18 cellular contexts compared by ENCODE assay signal in the genomic region with DNA sequence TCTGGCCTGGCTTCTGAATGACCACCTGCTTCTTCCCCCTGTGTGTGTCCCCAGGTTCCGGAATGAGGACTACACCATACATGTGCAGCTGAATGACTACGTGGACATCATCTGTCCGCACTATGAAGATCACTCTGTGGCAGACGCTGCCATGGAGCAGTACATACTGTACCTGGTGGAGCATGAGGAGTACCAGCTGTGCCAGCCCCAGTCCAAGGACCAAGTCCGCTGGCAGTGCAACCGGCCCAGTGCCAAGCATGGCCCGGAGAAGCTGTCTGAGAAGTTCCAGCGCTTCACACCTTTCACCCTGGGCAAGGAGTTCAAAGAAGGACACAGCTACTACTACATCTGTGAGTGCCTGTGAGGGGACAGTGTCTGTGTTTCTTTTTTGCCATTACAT. TPM values are rescaled to one million over a fixed set of nuclear protein-coding genes. Genes with fewer than 3 reads are reported as not detected.
A peak's percentile ranks its signal among the peaks of the same experiment; 100 is the strongest.
DNase-seq lines count a peak whose midpoint lies in the region; ATAC-seq and TF ChIP-seq lines count a peak whose summit lies in the region.
"Had no signal": no experiment of that assay in that cellular context is flagged by ENCODE, and none has a peak within 500 bp of the region (broad histone marks: within the 10 kb centered on the region; RNA-seq: fewer than 3 reads in every experiment).

No MANE protein-coding gene starts in this region.

- H3K4me3 ChIP-seq in cardiac muscle cell (no peak overlapping the region), muscle layer of duodenum (ENCODE audit: low read depth in 1 of 2, low read length in 2 of 2) (peak overlapping the region in 1 of 2 donors; percentile 84), transverse colon (peak overlapping the region in 1 of 4 donors; percentile 1)

- peak; percentile 61 for TF ChIP-seq EP300 in transverse colon (IDR thresholded peaks at IDR 0.05; ENCODE audit: low read depth)

- H3K27me3 ChIP-seq in cardiac muscle cell (peaks cover 4% of the 10 kb centered on the region), muscle layer of duodenum (ENCODE audit: low read depth, low read length) (peaks cover 9% of the 10 kb centered on the region), transverse colon (no peaks in the 10 kb centered on the region)

- in situ Hi-C loops in transverse colon (cut with MboI; ENCODE audit: low pct_ligation_motif_present in 1 of 4, low pct_unique_long_range_greater_than_20kb in 1 of 4, low sequenced_read_pairs in 3 of 4): no loop called here

- no peaks in the 10 kb centered on the region for H3K9me3 Mint-ChIP-seq in activated T-helper 17 cell treated with anti-CD3 and anti-CD28 coated beads, Interleukin-2, amount 50 U/mL, for 72 hours
- H3K9me3 Mint-ChIP-seq: activated T-helper 1 cell treated with anti-CD3 and anti-CD28 coated beads, Interleukin-12 subunit alpha, Interleukin-12 subunit beta, Interleukin-2, Interleukin-4 antibody, amounts not matched to agents 30 ng/mL and 10 ng/mL and 1 ng/mL, durations not matched to agents 14 hours and 24 hours and 36 hours; CD4-positive, alpha-beta memory T cell; HFFc6; T-helper 1 cell treated with Interleukin-12 subunit alpha and Interleukin-12 subunit beta and Interleukin-4 antibody, amounts not matched to agents 30 μg/mL and 1 μg/mL, for 36 hours had no signal

- H3K27me3 Mint-ChIP-seq in activated T-helper 17 cell treated with anti-CD3 and anti-CD28 coated beads, Interleukin-2, amount 50 U/mL, for 72 hours: peaks cover 15% of the 10 kb centered on the region

- no peak for DNase-seq in cardiac muscle cell (ENCODE audit: low read depth in 1 of 2, low spot score in 1 of 2)
- DNase-seq in transverse colon: no peak
- DNase-seq in GM10266 (ENCODE audit: extremely low spot score): no peak
- no peak for DNase-seq in GDM1 (lab: John Stamatoyannopoulos, UW)
- DNase-seq in activated CD8-positive, alpha-beta memory T cell treated with anti-CD3 and anti-CD28 coated beads, Interleukin-2, amount 50 U/mL, for 48 hours: no peak
- DNase-seq: activated CD4-positive, alpha-beta T cell treated with anti-CD3 and anti-CD28 coated beads for 36 hours; CD4-positive, alpha-beta memory T cell; GF-D8; HFFc6; hypothalamus; mesendoderm; MM.1S; stimulated activated CD4-positive, alpha-beta T cell treated with anti-CD3 and anti-CD28 coated beads, Interleukin-4, amount 100 ng/mL, for 24 hours; stimulated activated naive CD4-positive, alpha-beta T cell treated with Interleukin-2 at 50 U/mL for 16 hours had no signal

- H3K9me3 ChIP-seq in cardiac muscle cell (ENCODE audit: low read depth) (no peaks in the 10 kb centered on the region), muscle layer of duodenum (ENCODE audit: control insufficient read depth in 1 of 2, low read length in 2 of 2) (no peaks in the 10 kb centered on the region), transverse colon (no peaks in the 10 kb centered on the region)

- H3K36me3 Mint-ChIP-seq in activated T-helper 17 cell treated with anti-CD3 and anti-CD28 coated beads, Interleukin-2, amount 50 U/mL, for 72 hours (ENCODE audit: low read depth): peaks cover 15% of the 10 kb centered on the region

- TF ChIP-seq CTCF in cardiac muscle cell (IDR thresholded peaks at IDR 0.05; ENCODE audit: low read depth, low read length): no peak
- no peak for TF ChIP-seq CTCF in transverse colon (IDR thresholded peaks at IDR 0.05)
- no peak for TF ChIP-seq CTCF in GM10266 (IDR thresholded peaks at IDR 0.05; ENCODE audit: control insufficient read depth, insufficient read depth, low read depth, missing control alignments)

- TF ChIP-seq POLR2A in transverse colon (IDR thresholded peaks at IDR 0.05): peak; percentile 28

- peak overlapping the region; percentile 66 for H3K27ac Mint-ChIP-seq in activated T-helper 17 cell treated with anti-CD3 and anti-CD28 coated beads, Interleukin-2, amount 50 U/mL, for 72 hours
- H3K27ac Mint-ChIP-seq: activated CD4-positive, alpha-beta T cell treated with anti-CD3 and anti-CD28 coated beads for 36 hours; activated T-helper 1 cell treated with anti-CD3 and anti-CD28 coated beads, Interleukin-12 subunit alpha, Interleukin-12 subunit beta, Interleukin-2, Interleukin-4 antibody, amounts not matched to agents 30 ng/mL and 10 ng/mL and 1 ng/mL, durations not matched to agents 14 hours and 24 hours and 36 hours; HFFc6; T-helper 1 cell treated with Interleukin-12 subunit alpha and Interleukin-12 subunit beta and Interleukin-4 antibody, amounts not matched to agents 30 μg/mL and 1 μg/mL, for 36 hours had no signal

- intact Hi-C loops in transverse colon (cut with DNase I; ENCODE audit: low total_unique reads): no loop called here

- H3K27ac ChIP-seq in cardiac muscle cell (peak overlapping the region; percentile 98), muscle layer of duodenum (ENCODE audit: low read length) (peak overlapping the region; percentile 95), transverse colon (peak overlapping the region; percentile 28 to 100 (median 94))

- 72% methylated on average over 8 of the region's 8 CpGs; no CpG with 5 or more reads in 1 of the 2 donors for WGBS in transverse colon (ENCODE audit: low coverage in 1 of 2), 2 donors

- no peak for ATAC-seq in activated T-helper 17 cell treated with anti-CD3 and anti-CD28 coated beads, Interleukin-2, amount 50 U/mL, for 72 hours (replicated peaks)
- ATAC-seq: activated CD4-positive, alpha-beta T cell treated with anti-CD3 and anti-CD28 coated beads for 36 hours had no signal

- H3K36me3 ChIP-seq in cardiac muscle cell (peaks cover 28% of the 10 kb centered on the region), muscle layer of duodenum (ENCODE audit: control insufficient read depth in 1 of 2, insufficient read depth in 2 of 2, low read length in 2 of 2) (peaks cover 17 to 22% of the 10 kb centered on the region in 2 donors), transverse colon (peaks cover 0 to 23% (median 6%) of the 10 kb centered on the region in 4 donors)

- H3K4me1 ChIP-seq in cardiac muscle cell (ENCODE audit: low read depth) (peaks cover 32% of the 10 kb centered on the region), muscle layer of duodenum (ENCODE audit: control insufficient read depth in 1 of 2, insufficient read depth in 2 of 2, low read length in 2 of 2) (peaks cover 11 to 45% of the 10 kb centered on the region in 2 donors), transverse colon (peaks cover 8 to 83% (median 60%) of the 10 kb centered on the region in 4 donors)

- no peak overlapping the region for H3K4me3 Mint-ChIP-seq in activated T-helper 17 cell treated with anti-CD3 and anti-CD28 coated beads, Interleukin-2, amount 50 U/mL, for 72 hours
- H3K4me3 Mint-ChIP-seq: activated CD4-positive, alpha-beta T cell treated with anti-CD3 and anti-CD28 coated beads for 36 hours; activated T-helper 1 cell treated with anti-CD3 and anti-CD28 coated beads, Interleukin-12 subunit alpha, Interleukin-12 subunit beta, Interleukin-2, Interleukin-4 antibody, amounts not matched to agents 30 ng/mL and 10 ng/mL and 1 ng/mL, durations not matched to agents 14 hours and 24 hours and 36 hours; HFFc6; T-helper 1 cell treated with Interleukin-12 subunit alpha and Interleukin-12 subunit beta and Interleukin-4 antibody, amounts not matched to agents 30 μg/mL and 1 μg/mL, for 36 hours had no signal

- H3K4me1 Mint-ChIP-seq in activated T-helper 17 cell treated with anti-CD3 and anti-CD28 coated beads, Interleukin-2, amount 50 U/mL, for 72 hours: peaks cover 30% of the 10 kb centered on the region

RNA-seq across cellular contexts. Expression of a gene that starts 3.6 kb away (rescaled TPM):
- under 1 TPM in 1 of 2 donors, not detected in 1; 0.48 TPM for total RNA-seq in activated T-helper 17 cell treated with anti-CD3 and anti-CD28 coated beads, Interleukin-2, amount 50 U/mL, for 72 hours
- total RNA-seq in cardiac muscle cell (39.1 and 43.1 TPM in 2 replicates), transverse colon (100 to 1,000 TPM in 1 of 4 donors, 10 to 100 TPM in 3; 18.5 to 108 (median 62.7) TPM)
- 83.5 and 104 TPM in 2 replicates for polyA plus RNA-seq in cardiac muscle cell
- total RNA-seq: activated T-helper 1 cell treated with anti-CD3 and anti-CD28 coated beads, Interleukin-12 subunit alpha, Interleukin-12 subunit beta, Interleukin-2, Interleukin-4 antibody, amounts not matched to agents 30 ng/mL and 10 ng/mL and 1 ng/mL, durations not matched to agents 14 hours and 24 hours and 36 hours had no signal

RNA-seq across cellular contexts. Expression of a gene that starts 4.4 kb away (rescaled TPM):
- 10 to 100 TPM; 42.8 to 47.3 TPM for total RNA-seq in activated T-helper 17 cell treated with anti-CD3 and anti-CD28 coated beads, Interleukin-2, amount 50 U/mL, for 72 hours
- total RNA-seq in cardiac muscle cell: 18.4 and 20.9 TPM in 2 replicates
- polyA plus RNA-seq in cardiac muscle cell: 45.1 and 50.7 TPM in 2 replicates
- 100 to 1,000 TPM in 1 of 4 donors, 10 to 100 TPM in 2, 1 to 10 TPM in 1; 5.2 to 199 (median 44.4) TPM for total RNA-seq in transverse colon

RNA-seq across cellular contexts. Expression of a gene that starts 9.0 kb away (rescaled TPM):
- total RNA-seq in activated T-helper 17 cell treated with anti-CD3 and anti-CD28 coated beads, Interleukin-2, amount 50 U/mL, for 72 hours: 10 to 100 TPM; 29.4 to 40.6 TPM
- total RNA-seq in cardiac muscle cell: 102 and 114 TPM in 2 replicates
- 105 and 110 TPM in 2 replicates for polyA plus RNA-seq in cardiac muscle cell
- 100 to 1,000 TPM in 1 of 4 donors, 10 to 100 TPM in 2, 1 to 10 TPM in 1; 7.2 to 130 (median 62.6) TPM for total RNA-seq in transverse colon

RNA-seq across cellular contexts. Expression of a gene that starts 41.8 kb away (rescaled TPM):
- total RNA-seq in activated T-helper 17 cell treated with anti-CD3 and anti-CD28 coated beads, Interleukin-2, amount 50 U/mL, for 72 hours: 100 to 1,000 TPM; 108 to 166 TPM
- total RNA-seq in cardiac muscle cell (122 and 124 TPM in 2 replicates), transverse colon (100 to 1,000 TPM; 106 to 240 (median 131) TPM)
- polyA plus RNA-seq in cardiac muscle cell: 357 and 428 TPM in 2 replicates

RNA-seq across cellular contexts. Expression of a gene that starts 42.4 kb away (rescaled TPM):
- 10 to 100 TPM; 10.6 to 16.6 TPM for total RNA-seq in activated T-helper 17 cell treated with anti-CD3 and anti-CD28 coated beads, Interleukin-2, amount 50 U/mL, for 72 hours
- total RNA-seq in cardiac muscle cell: 3.6 and 5.4 TPM in 2 replicates
- polyA plus RNA-seq in cardiac muscle cell: 2.9 and 3.2 TPM in 2 replicates
- total RNA-seq in transverse colon: under 1 TPM in 2 of 4 donors, not detected in 2; 0.41 to 0.48 TPM

Comparison
In these comparisons a context has a peak if more than half of its experiments do, and no peak if none do; other contexts are left out.
1. RNA of a gene that starts 3.6 kb away (total RNA-seq): 18.5 to 108 TPM in transverse colon and 39.1 to 43.1 TPM in cardiac muscle cell; 0.48 TPM in activated T-helper 17 cell treated with anti-CD3 and anti-CD28 coated beads, Interleukin-2, amount 50 U/mL, for 72 hours; every median in the first group is over 10 times any median in the second.
2. Peak in every context shown above with its lines, with median percentiles within 50 percentile points of each other: H3K27ac ChIP-seq.